Comparison of ENCODE assay signal across 28 cellular contexts in the genomic region with DNA sequence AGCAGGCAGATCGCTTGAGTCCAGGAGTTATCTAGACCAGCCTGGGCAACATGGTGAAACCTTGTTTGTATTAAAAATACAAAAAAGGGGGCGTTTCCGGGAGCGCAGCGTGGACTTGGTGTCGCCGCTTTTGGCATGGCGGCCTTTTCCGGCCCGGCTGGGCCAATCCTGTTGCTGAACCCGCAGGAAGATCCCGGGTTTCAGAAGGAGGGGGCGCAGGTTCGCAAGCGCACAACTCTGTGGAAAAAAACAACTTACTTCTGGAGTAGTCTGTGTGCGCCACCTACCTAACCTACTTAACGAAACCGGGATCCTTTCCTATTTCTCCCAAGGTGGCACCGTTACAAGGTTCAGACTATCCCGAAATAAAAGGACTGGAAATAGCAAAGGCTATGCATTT.
"Had no signal": no experiment of that assay in that cellular context is flagged by ENCODE, and none has a peak within 500 bp of the region (broad histone marks: within the 10 kb centered on the region; RNA-seq: fewer than 3 reads in every experiment).

No MANE protein-coding gene starts in this region.

- H3K4me3 ChIP-seq: colonic mucosa, heart right ventricle, lower lobe of right lung, pancreas, right lobe of liver, stomach, tibial artery, upper lobe of left lung had no signal

- H3K4me1 ChIP-seq: colonic mucosa, lower lobe of right lung, pancreas, right lobe of liver, stomach, tibial artery, upper lobe of left lung had no signal

- H3K36me3 ChIP-seq: colonic mucosa, heart right ventricle, lower lobe of right lung, neutrophil, pancreas, right lobe of liver, stomach, tibial artery, upper lobe of left lung had no signal

- DNase-seq: colonic mucosa; effector CD8-positive, alpha-beta T cell; endodermal cell; foreskin melanocyte; glutamatergic neuron; heart right ventricle; hippocampal formation; immature natural killer cell; islet precursor cell; kidney glomerular epithelial cell; left colon; left ventricle myocardium superior; lower lobe of right lung; naive thymus-derived CD8-positive, alpha-beta T cell; pancreas; retina; right lobe of liver; small intestine; stimulated activated CD4-positive, alpha-beta T cell treated with anti-CD3 and anti-CD28 coated beads, Interleukin-1b, Interleukin-23, amount 100 ng/mL, for 48 hours; stimulated activated CD4-positive, alpha-beta T cell treated with anti-CD3 and anti-CD28 coated beads, Interleukin-4, amount 100 ng/mL, for 1 hour; stimulated activated naive CD4-positive, alpha-beta T cell treated with Interleukin-2 at 50 U/mL for 16 hours; stomach; tibial artery had no signal

- ATAC-seq: esophagus mucosa; heart right ventricle; left colon; left ventricle myocardium superior; lower lobe of right lung; naive thymus-derived CD8-positive, alpha-beta T cell; pancreas; right lobe of liver; stimulated activated effector memory CD8-positive, alpha-beta T cell treated with anti-CD3 and anti-CD28 coated beads, Interleukin-12 subunit alpha, Interleukin-12 subunit beta, amount 100 ng/mL, for 72 hours had no signal

- H3K27ac ChIP-seq: colonic mucosa, epithelial cell of prostate, heart right ventricle, lower lobe of right lung, neutrophil, pancreas, right lobe of liver, stomach, tibial artery, upper lobe of left lung had no signal

- H3K27me3 ChIP-seq: colonic mucosa, pancreas, right lobe of liver, tibial artery, upper lobe of left lung had no signal

- H3K9me3 ChIP-seq: colonic mucosa, heart right ventricle, lower lobe of right lung, neutrophil, pancreas, right lobe of liver, stomach, tibial artery, upper lobe of left lung had no signal
